ENCODE assay signal across 8 cellular contexts in the genomic region with DNA sequence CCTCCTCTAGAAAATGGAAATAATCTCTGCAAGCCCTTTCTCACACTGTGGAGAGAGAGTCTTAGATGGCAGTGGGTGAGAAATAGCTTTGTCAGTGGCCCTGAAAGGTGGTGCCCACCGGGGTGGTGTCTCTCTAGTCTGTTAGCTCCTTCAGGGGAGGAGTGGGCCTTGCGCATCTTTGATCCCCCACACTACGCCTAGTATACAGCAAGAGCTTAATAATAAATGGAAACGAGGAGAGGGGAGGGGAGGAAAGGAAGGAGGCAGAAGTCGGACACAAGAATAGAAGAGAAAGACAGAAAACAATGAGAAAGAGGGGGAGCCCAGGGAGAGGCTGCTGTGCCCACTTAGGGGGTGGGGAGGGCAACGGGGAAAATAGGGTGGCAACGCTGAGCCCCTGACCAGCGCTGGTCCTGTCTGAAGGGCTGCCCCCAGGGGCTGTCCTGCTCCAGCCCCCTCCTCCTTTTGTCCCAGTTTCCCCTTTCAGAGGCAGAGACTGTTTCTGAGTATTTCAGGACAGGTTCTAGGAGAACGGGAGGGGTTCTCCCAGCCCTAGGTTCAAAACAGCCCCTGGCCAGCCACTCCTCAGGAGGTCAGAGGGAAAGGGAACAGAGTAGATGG. TPM values are rescaled to one million over a fixed set of nuclear protein-coding genes. Genes with fewer than 3 reads are reported as not detected.
DNase-seq lines count a peak whose midpoint lies in the region; ATAC-seq, FAIRE-seq and TF ChIP-seq lines count a peak whose summit lies in the region.

No MANE protein-coding gene starts in this region.

- FAIRE-seq in endothelial cell of umbilical vein (lab: Jason Lieb, UNC), result peak; percentile 69

- H3K79me2 ChIP-seq in PC-3 (ENCODE audit: low read length) (no peaks in the 10 kb centered on the region), endothelial cell of umbilical vein (ENCODE audit: control insufficient read depth, insufficient read depth, low read length) (peaks cover 28% of the 10 kb centered on the region)

- POLR2A ChIA-PET in PC-3 (lab: Charles Lee; ENCODE audit: unreplicated experiment) (no interaction called here), endothelial cell of umbilical vein (lab: Charles Lee) (no interaction called here)

- peak overlapping the region; percentile 96 for H3K27ac ChIP-seq in BLaER1
- H3K27ac ChIP-seq in PC-3 (ENCODE audit: low read length), result no peak overlapping the region
- peak overlapping the region; percentile 80 for H3K27ac ChIP-seq in endothelial cell of umbilical vein (ENCODE audit: insufficient read depth, low read depth, low read length)
- peak overlapping the region; percentile 92 for H3K27ac ChIP-seq in neutrophil

- H3K4me3 ChIP-seq in BLaER1 (peak overlapping the region; percentile 89), PC-3 (ENCODE audit: low read length) (peak overlapping the region; percentile 81; the same call in 1 of the 2 replicates), endothelial cell of umbilical vein (replicated peaks in 1 of 3; ENCODE audit: insufficient read depth in 1 of 3, low read depth in 1 of 3, low read length in 3 of 3) (peak overlapping the region in 2 of 3 experiments; percentile 1 to 85), neutrophil (ENCODE audit: low read depth in 1 of 2, low read length in 1 of 2) (peak overlapping the region; percentile 75 to 95)

- H3K9ac ChIP-seq in BLaER1, result peak overlapping the region; percentile 93
- no peak overlapping the region for H3K9ac ChIP-seq in PC-3 (ENCODE audit: low read length)
- H3K9ac ChIP-seq in endothelial cell of umbilical vein (replicated peaks; ENCODE audit: extremely low read depth, insufficient read depth, low read length), result peak overlapping the region; percentile 19

- H3K27me3 ChIP-seq in BLaER1, result no peaks in the 10 kb centered on the region
- H3K27me3 ChIP-seq in PC-3 (ENCODE audit: low read length), result no peaks in the 10 kb centered on the region
- H3K27me3 ChIP-seq in endothelial cell of umbilical vein (ENCODE audit: control insufficient read depth in 2 of 2, insufficient read depth in 2 of 2, low read length in 2 of 2), result no peaks in the 10 kb centered on the region
- H3K27me3 ChIP-seq in neutrophil, result no peaks in the 10 kb centered on the region

- H3K36me3 ChIP-seq in BLaER1 (0 out of 2 replicates have a peak, but pooled peaks cover 10% of the 10 kb centered on the region), PC-3 (ENCODE audit: low read depth, low read length) (no peaks in the 10 kb centered on the region), endothelial cell of umbilical vein (ENCODE audit: control insufficient read depth in 2 of 2, extremely low read depth in 1 of 2, insufficient read depth in 2 of 2, low read length in 2 of 2) (no peaks in the 10 kb centered on the region), neutrophil (no peaks in the 10 kb centered on the region)

- TF ChIP-seq CTCF in PC-3 (conservative IDR thresholded peaks at IDR 0.05; ENCODE audit: low read depth, low read length), result no peak
- TF ChIP-seq CTCF in endothelial cell of umbilical vein (IDR thresholded peaks at IDR 0.05; ENCODE audit: extremely low read depth in 1 of 2, insufficient read depth in 1 of 2, low read depth in 1 of 2, low read length in 2 of 2), result no peak
- TF ChIP-seq CTCF in neutrophil (IDR thresholded peaks at IDR 0.05), result no peak
- no peak for TF ChIP-seq CTCF in omental fat pad (IDR thresholded peaks at IDR 0.05)

- H3K9me3 ChIP-seq in BLaER1 (no peaks in the 10 kb centered on the region), PC-3 (ENCODE audit: low read length) (no peaks in the 10 kb centered on the region), endothelial cell of umbilical vein (replicated peaks; ENCODE audit: control insufficient read depth, insufficient read depth, low read length) (no peaks in the 10 kb centered on the region), neutrophil (no peaks in the 10 kb centered on the region)

- no peaks in the 10 kb centered on the region for H3K9me2 ChIP-seq in PC-3 (replicated peaks; ENCODE audit: low read length)

- CTCF ChIA-PET in PC-3 (lab: Charles Lee) (interaction anchor here (0.6 kb wide), 1 partner anchor 80 kb away, joined by 8 read pairs; no protein-coding TSS in a partner anchor), endothelial cell of umbilical vein (lab: Charles Lee) (interaction anchor here (0.8 to 5.5 kb wide), 13 partner anchors 8 to 70 kb away, joined by 3 to 28 read pairs (median 4); no protein-coding TSS in a partner anchor)

- DNase-seq in PC-3 (no peak), endothelial cell of umbilical vein (ENCODE audit: low read depth, low spot score) (no peak), iPS-NIHi7 (ENCODE audit: extremely low spot score) (no peak), SIG-M5 (lab: John Stamatoyannopoulos, UW) (no peak), omental fat pad (ENCODE audit: low spot score) (no peak)

- no peaks in the 10 kb centered on the region for H3F3A ChIP-seq in PC-3 (ENCODE audit: low read length, unreplicated experiment)

- intact Hi-C loops in PC-3 (cut with micrococcal nuclease) (no loop called here), endothelial cell of umbilical vein (cut with micrococcal nuclease) (loop anchor here (1.0 kb wide), 1 partner anchor 70 kb away; no protein-coding TSS in a partner anchor)

- dilution Hi-C loops in endothelial cell of umbilical vein (cut with MboI; ENCODE audit: extremely low pct_ligation_motif_present, low sequenced_read_pairs), result no loop called here

- H3K9me1 ChIP-seq in endothelial cell of umbilical vein (replicated peaks; ENCODE audit: control insufficient read depth, extremely low read depth, insufficient read depth, low read length), result no peaks in the 10 kb centered on the region

- ATAC-seq in PC-3, result no peak
- no peak for ATAC-seq in HG03097 (IDR thresholded peaks at IDR 0.05; ENCODE audit: low FRiP score, unreplicated experiment)
- ATAC-seq in omental fat pad (ENCODE audit: low FRiP score), result no peak

- BruUV-seq in PC-3 (replicated peaks; lab: Mats Ljungman, UMichigan) (no TSS peak), endothelial cell of umbilical vein (replicated peaks; lab: Mats Ljungman, UMichigan) (no TSS peak)

- no peak for TF ChIP-seq POLR2A in endothelial cell of umbilical vein (IDR thresholded peaks at IDR 0.05; ENCODE audit: low read depth, low read length)

- H3K4me2 ChIP-seq in BLaER1 (peak overlapping the region; percentile 93), PC-3 (ENCODE audit: low read length) (peak overlapping the region; percentile 95), endothelial cell of umbilical vein (ENCODE audit: insufficient read depth, low read length) (peak overlapping the region; percentile 55)

- H4K20me1 ChIP-seq in BLaER1, result peaks cover 6% of the 10 kb centered on the region; the same call in 1 of the 2 replicates
- H4K20me1 ChIP-seq in PC-3 (ENCODE audit: low read length), result no peaks in the 10 kb centered on the region
- H4K20me1 ChIP-seq in endothelial cell of umbilical vein (replicated peaks; ENCODE audit: control insufficient read depth, extremely low read depth, insufficient read depth, low read length), result no peaks in the 10 kb centered on the region

- H2AFZ ChIP-seq in PC-3 (ENCODE audit: low read length), result no peak overlapping the region
- H2AFZ ChIP-seq in endothelial cell of umbilical vein (ENCODE audit: low read depth, low read length), result no peak overlapping the region

- peaks cover 70% of the 10 kb centered on the region for H3K4me1 ChIP-seq in BLaER1
- peaks cover 19% of the 10 kb centered on the region for H3K4me1 ChIP-seq in PC-3 (ENCODE audit: insufficient read depth, low read length)
- peaks cover 45% of the 10 kb centered on the region for H3K4me1 ChIP-seq in endothelial cell of umbilical vein (ENCODE audit: control insufficient read depth, extremely low read depth, insufficient read depth, low read length)
- peaks cover 56 to 71% of the 10 kb centered on the region in 2 experiments for H3K4me1 ChIP-seq in neutrophil (ENCODE audit: control insufficient read depth in 1 of 2, insufficient read depth in 1 of 2, low read depth in 1 of 2, low read length in 1 of 2)

TF ChIP-seq in endothelial cell of umbilical vein, 7 proteins besides CTCF, POLR2A, EP300 and RAD21:
- TF ChIP-seq MYC (IDR thresholded peaks at IDR 0.05; ENCODE audit: low read depth, low read length) (no peak), EZH2 (IDR thresholded peaks at IDR 0.05; ENCODE audit: borderline replicate concordance, low read depth, low read length, severe bottlenecking) (no peak)

RNA-seq across cellular contexts. Expression of a gene that starts 1.2 kb away (rescaled TPM):
- 15.7 and 19.1 TPM in 2 replicates for total RNA-seq in PC-3 (2014; rRNA removed)
- 63.9 and 83.7 TPM in 2 replicates for total RNA-seq in endothelial cell of umbilical vein
- polyA plus RNA-seq in endothelial cell of umbilical vein, result 76.6 and 92.6 TPM in 2 replicates
- 95.5 and 102 TPM in 2 replicates for polyA plus RNA-seq in endothelial cell of umbilical vein (2011; cell fraction: cytosol; rRNA removed)
- 93.4 and 108 TPM in 2 replicates for polyA plus RNA-seq in endothelial cell of umbilical vein (2011; cell fraction: nucleus; rRNA removed)
- 41.0 and 44.6 TPM in 2 replicates for polyA plus RNA-seq in endothelial cell of umbilical vein (2012)
- 284 and 350 TPM in 2 replicates for polyA minus RNA-seq in endothelial cell of umbilical vein
- 16.3 TPM for polyA minus RNA-seq in endothelial cell of umbilical vein (2011; cell fraction: cytosol; rRNA and poly(A)+ RNA removed)
- 109 and 112 TPM in 2 replicates for polyA minus RNA-seq in endothelial cell of umbilical vein (2011; cell fraction: nucleus; rRNA and poly(A)+ RNA removed)
- 10 to 100 TPM; 34.7 to 75.0 (median 58.1) TPM for total RNA-seq in omental fat pad

RNA-seq across cellular contexts. Expression of a gene that starts 49.1 kb away (rescaled TPM):
- total RNA-seq in PC-3 (2014; rRNA removed) (1,739 and 2,018 TPM in 2 replicates), endothelial cell of umbilical vein (2,836 and 2,973 TPM in 2 replicates), omental fat pad (1,000 to 10,000 TPM in 3 of 4 donors, 100 to 1,000 TPM in 1; 876 to 1,394 (median 1,127) TPM)
- 3,219 and 3,734 TPM in 2 replicates for polyA plus RNA-seq in endothelial cell of umbilical vein
- polyA plus RNA-seq in endothelial cell of umbilical vein (2011; cell fraction: cytosol; rRNA removed), result 3,159 and 3,916 TPM in 2 replicates
- 1,354 and 1,373 TPM in 2 replicates for polyA plus RNA-seq in endothelial cell of umbilical vein (2011; cell fraction: nucleus; rRNA removed)
- 4,332 and 4,658 TPM in 2 replicates for polyA plus RNA-seq in endothelial cell of umbilical vein (2012)
- polyA minus RNA-seq in endothelial cell of umbilical vein, result 1,194 and 1,275 TPM in 2 replicates
- 1,153 TPM for polyA minus RNA-seq in endothelial cell of umbilical vein (2011; cell fraction: cytosol; rRNA and poly(A)+ RNA removed)
- 141 and 185 TPM in 2 replicates for polyA minus RNA-seq in endothelial cell of umbilical vein (2011; cell fraction: nucleus; rRNA and poly(A)+ RNA removed)
